Comparison of ENCODE assay signal across 8 cellular contexts in the genomic region with DNA sequence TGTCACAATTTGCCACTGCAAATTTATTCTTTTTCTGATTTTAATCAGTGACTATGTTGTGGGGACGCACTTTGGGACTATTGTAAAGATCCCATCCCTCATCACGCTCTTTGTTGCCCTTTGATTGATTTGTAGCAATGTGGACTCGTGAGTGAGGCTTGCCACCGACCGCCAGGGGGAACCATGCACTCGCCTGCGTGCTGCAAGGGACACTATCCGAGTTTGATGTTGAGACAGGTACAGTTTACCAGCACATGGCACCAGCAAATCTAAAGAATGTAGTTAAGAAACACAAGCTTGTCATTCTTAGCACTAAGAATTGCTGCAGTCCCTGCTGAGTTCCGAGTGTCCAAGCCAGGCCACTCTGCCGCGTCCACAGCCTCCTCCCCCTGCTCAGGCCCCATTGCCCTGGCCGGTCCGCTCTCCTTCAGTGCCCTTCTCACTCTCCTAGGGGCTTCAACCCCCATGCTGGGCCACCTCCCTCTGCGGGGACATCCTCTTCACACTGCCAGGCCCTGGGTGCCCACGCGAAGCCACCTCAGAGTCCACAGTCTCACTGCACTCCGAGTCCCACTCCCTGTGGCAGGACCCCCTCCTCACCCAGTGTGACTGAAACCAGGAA. TPM values are rescaled to one million over a fixed set of nuclear protein-coding genes. Genes with fewer than 3 reads are reported as not detected.
DNase-seq lines count a peak whose midpoint lies in the region; ATAC-seq, FAIRE-seq and TF ChIP-seq lines count a peak whose summit lies in the region.

No MANE protein-coding gene starts in this region.

- peak; percentile 11 to 18 for DNase-seq in AML-193 (lab: John Stamatoyannopoulos, UW)
- peak; percentile 41 for DNase-seq in activated T-helper 2 cell treated with anti-CD3 and anti-CD28 coated beads, Interferon-gamma antibody, Interleukin-2, Interleukin-4, amounts not matched to agents 10 μg/mL and 5 μg/mL and 100 μg/mL, durations not matched to agents 14 hours and 24 hours and 36 hours (ENCODE audit: low spot score)
- DNase-seq in foreskin melanocyte: peak; percentile 38
- peak; percentile 60 to 86 (median 70) for DNase-seq in pancreas
- peak; percentile 75 for DNase-seq in ureter (ENCODE audit: low spot score)

- no peaks in the 10 kb centered on the region for H3K4me1 Mint-ChIP-seq in activated T-helper 2 cell treated with anti-CD3 and anti-CD28 coated beads, Interferon-gamma antibody, Interleukin-2, Interleukin-4, amounts not matched to agents 10 μg/mL and 5 μg/mL and 100 μg/mL, durations not matched to agents 14 hours and 24 hours and 36 hours (ENCODE audit: low read depth)

- no peak overlapping the region for H3K4me2 ChIP-seq in OCI-LY1 (ENCODE audit: low read length)

- H3K27me3 ChIP-seq in OCI-LY1 (ENCODE audit: insufficient read depth, low read length) (no peaks in the 10 kb centered on the region), pancreas (no peaks in the 10 kb centered on the region)

- H3K9me3 Mint-ChIP-seq in activated T-helper 2 cell treated with anti-CD3 and anti-CD28 coated beads, Interferon-gamma antibody, Interleukin-2, Interleukin-4, amounts not matched to agents 10 μg/mL and 5 μg/mL and 100 μg/mL, durations not matched to agents 14 hours and 24 hours and 36 hours: no peaks in the 10 kb centered on the region

- no peak overlapping the region for H3K4me3 Mint-ChIP-seq in activated T-helper 2 cell treated with anti-CD3 and anti-CD28 coated beads, Interferon-gamma antibody, Interleukin-2, Interleukin-4, amounts not matched to agents 10 μg/mL and 5 μg/mL and 100 μg/mL, durations not matched to agents 14 hours and 24 hours and 36 hours (ENCODE audit: low read depth)

- H3K9me3 ChIP-seq in OCI-LY1 (ENCODE audit: low read length): no peaks in the 10 kb centered on the region
- no peaks in the 10 kb centered on the region for H3K9me3 ChIP-seq in pancreas

- no peaks in the 10 kb centered on the region for H4K20me1 ChIP-seq in OCI-LY1 (ENCODE audit: insufficient read depth, low read length)

- H3K36me3 ChIP-seq in OCI-LY1 (ENCODE audit: insufficient read depth, low read length) (no peaks in the 10 kb centered on the region), pancreas (no peaks in the 10 kb centered on the region)

- H2AFZ ChIP-seq in OCI-LY1 (ENCODE audit: low read length): no peak overlapping the region

- no peak for FAIRE-seq in pancreas (lab: Jason Lieb, UNC)

- H3K9me2 ChIP-seq in OCI-LY1 (ENCODE audit: low read depth, low read length): no peaks in the 10 kb centered on the region

- H3K4me3 ChIP-seq in OCI-LY1 (ENCODE audit: low read depth, low read length, poor library complexity, severe bottlenecking): no peak overlapping the region
- H3K4me3 ChIP-seq in pancreas: no peak overlapping the region

- H3K27ac ChIP-seq in OCI-LY1 (ENCODE audit: low read depth, low read length, poor library complexity, severe bottlenecking) (no peak overlapping the region), pancreas (no peak overlapping the region)

- peaks cover 22% of the 10 kb centered on the region for H3K27me3 Mint-ChIP-seq in activated T-helper 2 cell treated with anti-CD3 and anti-CD28 coated beads, Interferon-gamma antibody, Interleukin-2, Interleukin-4, amounts not matched to agents 10 μg/mL and 5 μg/mL and 100 μg/mL, durations not matched to agents 14 hours and 24 hours and 36 hours (ENCODE audit: low read depth)

- H3K36me3 Mint-ChIP-seq in activated T-helper 2 cell treated with anti-CD3 and anti-CD28 coated beads, Interferon-gamma antibody, Interleukin-2, Interleukin-4, amounts not matched to agents 10 μg/mL and 5 μg/mL and 100 μg/mL, durations not matched to agents 14 hours and 24 hours and 36 hours (ENCODE audit: low read depth): no peaks in the 10 kb centered on the region

- H3K4me1 ChIP-seq in OCI-LY1 (ENCODE audit: insufficient read depth, low read length, severe bottlenecking) (no peaks in the 10 kb centered on the region), pancreas (peaks cover 0 to 15% (median 9%) of the 10 kb centered on the region in 3 donors)

- intact Hi-C loops in activated T-helper 2 cell treated with anti-CD3 and anti-CD28 coated beads, Interferon-gamma antibody, Interleukin-2, Interleukin-4, amounts not matched to agents 10 μg/mL and 5 μg/mL and 100 μg/mL, durations not matched to agents 14 hours and 24 hours and 36 hours (cut with micrococcal nuclease): loop anchor here (5.0 kb wide), 1 partner anchor 370 kb away; no protein-coding TSS in a partner anchor
- intact Hi-C loops in pancreas (cut with DNase I): no loop called here

- H3K9ac ChIP-seq in OCI-LY1 (ENCODE audit: low read length): no peak overlapping the region

- WGBS in pancreas, 2 donors: 26 to 28% methylated on average over 17 of the region's 17 CpGs

- H3F3A ChIP-seq in OCI-LY1 (ENCODE audit: insufficient read depth, low read length): no peaks in the 10 kb centered on the region

- peak; percentile 80 for ATAC-seq in GM19023 (IDR thresholded peaks at IDR 0.05; ENCODE audit: unreplicated experiment)
- ATAC-seq in HG03378 (IDR thresholded peaks at IDR 0.05; ENCODE audit: unreplicated experiment): peak; percentile 74
- peak; percentile 78 to 93 (median 88) for ATAC-seq in pancreas

- TF ChIP-seq CTCF in OCI-LY1 (IDR thresholded peaks at IDR 0.05; ENCODE audit: low read length) (peak; percentile 75), pancreas (IDR thresholded peaks at IDR 0.05) (peak; percentile 53 to 72 (median 68))

- H3K27ac Mint-ChIP-seq in activated T-helper 2 cell treated with anti-CD3 and anti-CD28 coated beads, Interferon-gamma antibody, Interleukin-2, Interleukin-4, amounts not matched to agents 10 μg/mL and 5 μg/mL and 100 μg/mL, durations not matched to agents 14 hours and 24 hours and 36 hours: no peak overlapping the region

- H3K79me2 ChIP-seq in OCI-LY1 (ENCODE audit: insufficient read depth, low read length): no peaks in the 10 kb centered on the region

RNA-seq across cellular contexts. Expression of a gene that starts 2.0 kb away (rescaled TPM):
- not detected in 2 replicates for total RNA-seq in activated T-helper 2 cell treated with anti-CD3 and anti-CD28 coated beads, Interferon-gamma antibody, Interleukin-2, Interleukin-4, amounts not matched to agents 10 μg/mL and 5 μg/mL and 100 μg/mL, durations not matched to agents 14 hours and 24 hours and 36 hours
- 10 to 100 TPM in 1 of 6 donors, 1 to 10 TPM in 3, under 1 TPM in 2; 0.52 to 11.6 (median 1.6) TPM for total RNA-seq in pancreas
- polyA plus RNA-seq in pancreas: 1 to 10 TPM; 1.1 to 2.0 TPM
- 0.94 TPM for total RNA-seq in ureter

RNA-seq across cellular contexts. Expression of a gene that starts 48.5 kb away (rescaled TPM):
- total RNA-seq in activated T-helper 2 cell treated with anti-CD3 and anti-CD28 coated beads, Interferon-gamma antibody, Interleukin-2, Interleukin-4, amounts not matched to agents 10 μg/mL and 5 μg/mL and 100 μg/mL, durations not matched to agents 14 hours and 24 hours and 36 hours: not detected in 2 replicates
- total RNA-seq in pancreas (1 to 10 TPM in 3 of 6 donors, under 1 TPM in 1, not detected in 2; 0.28 to 9.6 (median 1.3) TPM), ureter (0.91 TPM)
- 1 to 10 TPM in 1 of 2 donors, under 1 TPM in 1; 0.87 to 1.2 TPM for polyA plus RNA-seq in pancreas

RNA-seq across cellular contexts. Expression of a gene that starts 49.9 kb away (rescaled TPM):
- total RNA-seq in activated T-helper 2 cell treated with anti-CD3 and anti-CD28 coated beads, Interferon-gamma antibody, Interleukin-2, Interleukin-4, amounts not matched to agents 10 μg/mL and 5 μg/mL and 100 μg/mL, durations not matched to agents 14 hours and 24 hours and 36 hours: 0.23 and 0.32 TPM in 2 replicates
- total RNA-seq in pancreas (under 1 TPM in 5 of 6 donors, not detected in 1; 0.05 to 0.44 (median 0.35) TPM), ureter (0.94 TPM)
- polyA plus RNA-seq in pancreas: under 1 TPM; 0.11 to 0.33 TPM

Comparison
In these comparisons a context has a peak if more than half of its experiments do, and no peak if none do; other contexts are left out.
1. DNase-seq: peak in every context shown above with its lines; median percentile 75 in ureter; 70 in pancreas; 41 in activated T-helper 2 cell treated with anti-CD3 and anti-CD28 coated beads, Interferon-gamma antibody, Interleukin-2, Interleukin-4, amounts not matched to agents 10 μg/mL and 5 μg/mL and 100 μg/mL, durations not matched to agents 14 hours and 24 hours and 36 hours; 38 in foreskin melanocyte; 14 in AML-193.